Comparison of ENCODE assay signal across 10 cellular contexts in genomic region chr7:1729183-1729582, GRCh38.
"Had no signal": no experiment of that assay in that cellular context is flagged by ENCODE, and none has a peak within 500 bp of the region (broad histone marks: within the 10 kb centered on the region; RNA-seq: fewer than 3 reads in every experiment).

No MANE protein-coding gene starts in this region.

- DNase-seq: GM23248, GOT3, H7, H9, HCEC 1CT, HFFc6 had no signal

- H2AFZ ChIP-seq: GM23248 had no signal

- H3K4me1 ChIP-seq: HAP-1 had no signal

- H3K9me3 ChIP-seq: HAP-1 had no signal

- H3K4me3 ChIP-seq: GM23248, HAP-1 had no signal

- ATAC-seq: HCT116 had no signal

- H3K27ac Mint-ChIP-seq: HFFc6 had no signal

- H3K27ac ChIP-seq: GM23248 had no signal

- FAIRE-seq: H1, H54 had no signal

- H3K4me3 Mint-ChIP-seq: H9, HFFc6 had no signal

- H3K9ac ChIP-seq: GM23248 had no signal

- H3K36me3 ChIP-seq: HAP-1 had no signal
